In the genomic region with DNA sequence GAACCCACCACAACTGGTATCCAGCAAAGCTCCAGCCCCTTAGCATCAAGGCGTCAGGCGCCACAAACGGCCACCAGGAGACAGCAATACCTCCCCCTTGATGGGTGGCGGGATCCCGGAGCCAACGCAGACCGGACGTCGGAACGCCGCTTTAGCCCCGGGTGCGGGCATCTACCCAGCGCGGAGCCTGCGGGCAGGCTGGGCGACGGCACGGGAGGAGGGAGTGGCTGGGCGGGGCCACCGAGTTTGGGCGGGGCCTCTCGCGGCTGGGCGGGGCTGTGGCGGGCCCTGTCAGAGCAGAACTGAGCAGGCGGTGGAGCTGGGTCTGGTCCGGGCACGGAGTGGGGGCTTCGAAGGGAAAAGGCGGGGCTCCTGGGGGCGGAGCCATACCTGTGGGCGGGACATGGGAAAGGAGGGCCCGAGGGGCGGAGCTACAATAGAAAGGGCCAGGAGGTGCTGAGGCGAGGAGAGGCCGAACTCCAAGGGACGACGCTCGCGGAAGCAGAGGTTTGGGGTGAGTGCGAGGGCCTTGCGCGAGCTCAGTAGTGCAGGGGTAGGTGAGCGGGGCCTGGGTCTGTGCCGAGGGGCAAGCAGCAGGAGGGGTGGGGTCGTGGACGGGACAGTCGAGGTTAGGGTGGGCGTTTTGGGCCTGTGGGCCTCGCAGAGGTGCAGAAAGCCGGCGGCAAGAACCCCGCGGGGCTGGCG, we compare ENCODE assay signal across 8 cellular contexts. TPM values are rescaled to one million over a fixed set of nuclear protein-coding genes. Genes with fewer than 3 reads are reported as not detected.
DNase-seq lines count a peak whose midpoint lies in the region; ATAC-seq and TF ChIP-seq lines count a peak whose summit lies in the region.

No MANE protein-coding gene starts in this region.

- TF ChIP-seq CTCF in GM10248 (IDR thresholded peaks at IDR 0.05; ENCODE audit: control extremely low read depth, extremely low read depth, low read depth, missing control alignments) = no peak
- TF ChIP-seq CTCF in left ventricle myocardium inferior (IDR thresholded peaks at IDR 0.05; ENCODE audit: borderline replicate concordance) = peak; percentile 40
- TF ChIP-seq CTCF in progenitor cell of endocrine pancreas (IDR thresholded peaks at IDR 0.05; ENCODE audit: unreplicated experiment) = peak; percentile 37
- peak in 3 of 6 experiments; percentile 30 to 41 (median 33) for TF ChIP-seq CTCF in upper lobe of left lung (IDR thresholded peaks at IDR 0.05)

- H3K9me3 ChIP-seq in left ventricle myocardium inferior (replicated peaks) (no peaks in the 10 kb centered on the region), upper lobe of left lung (no peaks in the 10 kb centered on the region)

- peak in 1 of 4 donors; percentile 44 for TF ChIP-seq POLR2A in upper lobe of left lung (IDR thresholded peaks at IDR 0.05)

- H3K4me3 ChIP-seq in left ventricle myocardium inferior (peak overlapping the region; percentile 89), upper lobe of left lung (peak overlapping the region; percentile 63 to 97 (median 89))

- H3K36me3 Mint-ChIP-seq in T-cell (no peaks in the 10 kb centered on the region), progenitor cell of endocrine pancreas (ENCODE audit: insufficient read depth) (no peaks in the 10 kb centered on the region)

- H3K27me3 Mint-ChIP-seq in T-cell (peaks cover 0 to 7% of the 10 kb centered on the region in 2 donors), progenitor cell of endocrine pancreas (peaks cover 54% of the 10 kb centered on the region)

- H3K4me3 Mint-ChIP-seq in T-cell (peak overlapping the region; percentile 75 to 90 (median 84)), progenitor cell of endocrine pancreas (ENCODE audit: low read depth) (peak overlapping the region; percentile 79)

- 1 to 2% methylated on average over 21 to 51 of the region's 56 CpGs for WGBS in upper lobe of left lung, 2 donors

- H3K27ac ChIP-seq in left ventricle myocardium inferior (replicated peaks) (peak overlapping the region; percentile 89), upper lobe of left lung (peak overlapping the region; percentile 76 to 84 (median 80))

- no peak for TF ChIP-seq EP300 in upper lobe of left lung (IDR thresholded peaks at IDR 0.05)

- no peaks in the 10 kb centered on the region for H3K27me3 ChIP-seq in left ventricle myocardium inferior (ENCODE audit: low read depth)
- no peaks in the 10 kb centered on the region for H3K27me3 ChIP-seq in upper lobe of left lung

- H3K27ac Mint-ChIP-seq in T-cell = peak overlapping the region; percentile 43 to 73
- H3K27ac Mint-ChIP-seq in progenitor cell of endocrine pancreas = peak overlapping the region; percentile 89

- intact Hi-C loops in left ventricle myocardium inferior (cut with micrococcal nuclease) = loop anchor here (10.0 kb wide), 1 partner anchor 80 kb away; no protein-coding TSS in a partner anchor

- POLR2A ChIA-PET in GM10248 (lab: Yijun Ruan, JAX) = interaction anchor here (0.6 to 1.3 kb wide), 3 partner anchors 172 to 1666 kb away, joined by 3 to 5 read pairs (median 4); partner anchors contain the start of gene SLC2A8
- POLR2A ChIA-PET in T-cell (lab: Charles Lee) = interaction anchor here in 1 of 2 donors (0.5 to 1.3 kb wide), 5 partner anchors 169 to 1026 kb away, joined by 3 to 7 read pairs (median 3); partner anchors contain the start of gene RALGPS1

- ATAC-seq in HG02571 (IDR thresholded peaks at IDR 0.05; ENCODE audit: unreplicated experiment) (peak; percentile 50), T-cell (replicated peaks in 1 of 4) (peak; percentile 60 to 77 (median 64)), upper lobe of left lung (ENCODE audit: low FRiP score in 2 of 2) (peak; percentile 89 to 91)

- H3K9me3 Mint-ChIP-seq in T-cell = no peaks in the 10 kb centered on the region
- no peaks in the 10 kb centered on the region for H3K9me3 Mint-ChIP-seq in progenitor cell of endocrine pancreas (ENCODE audit: low read depth)

- H3K4me1 Mint-ChIP-seq in T-cell = peaks cover 38 to 49% (median 42%) of the 10 kb centered on the region in 3 donors
- H3K4me1 Mint-ChIP-seq in progenitor cell of endocrine pancreas (ENCODE audit: low read depth) = peaks cover 4% of the 10 kb centered on the region

- peak; percentile 96 for DNase-seq in GM10248 (ENCODE audit: extremely low spot score)
- DNase-seq in NCI-H1105 treated with DMSO at 0.1 percent for 48 hours (lab: John Stamatoyannopoulos, UW) = peak; percentile 65
- DNase-seq in T-cell = peak; percentile 70 to 90 (median 81)
- DNase-seq in amygdala (lab: John Stamatoyannopoulos, UW) = peak in 53 of 56 donors; percentile 44 to 94 (median 81)
- DNase-seq in left ventricle myocardium inferior = peak; percentile 91
- peak; percentile 85 for DNase-seq in progenitor cell of endocrine pancreas (ENCODE audit: low spot score, unreplicated experiment)
- peak; percentile 90 to 98 for DNase-seq in upper lobe of left lung

- H3K4me1 ChIP-seq in left ventricle myocardium inferior (peaks cover 23% of the 10 kb centered on the region), upper lobe of left lung (peaks cover 7 to 25% (median 15%) of the 10 kb centered on the region in 4 donors)

- H3K36me3 ChIP-seq in left ventricle myocardium inferior (no peaks in the 10 kb centered on the region), upper lobe of left lung (no peaks in the 10 kb centered on the region)

- CTCF ChIA-PET in GM10248 (lab: Yijun Ruan, JAX) (interaction anchor here (1.0 to 2.2 kb wide), 6 partner anchors 9 to 175 kb away, joined by 3 to 13 read pairs (median 4); partner anchors contain the start of gene SLC2A8), T-cell (lab: Charles Lee) (interaction anchor here in 1 of 2 donors (0.6 to 1.8 kb wide), 9 partner anchors 9 to 310 kb away, joined by 3 to 9 read pairs (median 3); partner anchors contain the start of gene RPL12)

RNA-seq across cellular contexts. Expression of gene GARNL3, which starts 40.2 kb away (rescaled TPM):
- total RNA-seq in T-cell (1 to 10 TPM; 3.3 to 5.7 (median 3.6) TPM), left ventricle myocardium inferior (22.9 TPM), progenitor cell of endocrine pancreas (21.4 and 28.3 TPM in 2 replicates), upper lobe of left lung (10 to 100 TPM in 2 of 6 donors, 1 to 10 TPM in 4; 3.1 to 37.7 (median 7.0) TPM)

Comparison
In these comparisons a context has a peak if more than half of its experiments do, and no peak if none do; other contexts are left out.
1. Peak in every context shown above with its lines: DNase-seq, ATAC-seq, H3K4me3 ChIP-seq and H3K27ac ChIP-seq.